In the genomic region with DNA sequence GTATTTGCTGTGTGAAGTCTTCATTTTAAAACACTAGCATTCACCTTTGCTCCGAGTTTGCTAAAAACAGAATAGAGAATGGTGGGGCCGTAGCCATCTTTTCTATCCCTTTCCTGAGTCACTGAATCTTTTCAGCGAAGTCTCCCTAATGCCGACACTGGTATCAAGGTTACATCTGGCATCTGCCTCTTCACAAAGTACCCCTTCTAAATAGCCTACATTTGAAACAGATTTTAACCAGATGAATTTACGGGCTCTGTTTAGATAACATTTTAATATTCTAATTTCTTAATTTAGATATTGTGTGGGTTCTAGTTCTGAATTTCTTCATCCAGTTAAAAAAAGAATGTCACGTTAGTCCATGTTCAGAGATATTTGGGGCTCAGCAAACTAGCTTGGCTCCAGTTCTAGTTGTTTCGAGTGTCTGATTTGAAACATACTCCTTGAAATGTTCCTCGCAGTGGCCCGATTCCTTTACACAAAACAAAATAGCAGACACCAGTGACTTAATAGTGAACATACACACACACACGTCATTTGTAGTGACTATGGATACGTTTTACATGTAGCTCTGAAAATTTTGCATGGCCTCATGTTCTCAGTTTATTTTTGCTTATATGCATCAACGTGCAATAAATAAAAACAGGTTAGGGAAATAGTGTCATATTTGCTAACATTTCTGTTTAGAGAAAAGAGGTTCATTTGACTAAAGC, we compare ENCODE assay signal across 20 cellular contexts. TPM values are rescaled to one million over a fixed set of nuclear protein-coding genes. Genes with fewer than 3 reads are reported as not detected.
DNase-seq lines count a peak whose midpoint lies in the region; ATAC-seq and TF ChIP-seq lines count a peak whose summit lies in the region.
"Had no signal": no experiment of that assay in that cellular context is flagged by ENCODE, and none has a peak within 500 bp of the region (broad histone marks: within the 10 kb centered on the region; RNA-seq: fewer than 3 reads in every experiment).

No MANE protein-coding gene starts in this region.

- peaks cover 26% of the 10 kb centered on the region for H3K4me1 Mint-ChIP-seq in endodermal cell
- H3K4me1 Mint-ChIP-seq: CD4-positive, CD25-positive, alpha-beta regulatory T cell; CD8-positive, alpha-beta memory T cell had no signal

- intact Hi-C loops in left ventricle myocardium inferior (cut with micrococcal nuclease) (no loop called here), Right ventricle myocardium superior (cut with DNase I) (no loop called here)

- H3K9me3 ChIP-seq in left ventricle myocardium inferior (replicated peaks), result no peaks in the 10 kb centered on the region
- H3K9me3 ChIP-seq in endodermal cell (ENCODE audit: control insufficient read depth, low read length), result no peaks in the 10 kb centered on the region
- no peaks in the 10 kb centered on the region for H3K9me3 ChIP-seq in smooth muscle cell (replicated peaks; ENCODE audit: low read depth)
- H3K9me3 ChIP-seq: BE2C had no signal

- H3K4me3 Mint-ChIP-seq in endodermal cell, result no peak overlapping the region
- H3K4me3 Mint-ChIP-seq: CD4-positive, CD25-positive, alpha-beta regulatory T cell; CD8-positive, alpha-beta memory T cell; GM23338 had no signal

- peaks cover 57% of the 10 kb centered on the region for H3K36me3 Mint-ChIP-seq in endodermal cell (ENCODE audit: low read depth)
- H3K36me3 Mint-ChIP-seq: CD4-positive, CD25-positive, alpha-beta regulatory T cell; CD8-positive, alpha-beta memory T cell had no signal

- H2AFZ ChIP-seq in smooth muscle cell (ENCODE audit: low read depth), result no peak overlapping the region
- H2AFZ ChIP-seq: GM23338 had no signal

- peak overlapping the region; percentile 48 for H3K27ac Mint-ChIP-seq in endodermal cell
- H3K27ac Mint-ChIP-seq: CD4-positive, CD25-positive, alpha-beta regulatory T cell; GM23338 had no signal

- peaks cover 3% of the 10 kb centered on the region for H3F3A ChIP-seq in smooth muscle cell (ENCODE audit: low read depth)

- no peak overlapping the region for H3K4me2 ChIP-seq in smooth muscle cell
- H3K4me2 ChIP-seq: GM23338 had no signal

- H3K36me3 ChIP-seq in left ventricle myocardium inferior, result peaks cover 14% of the 10 kb centered on the region
- peaks cover 55% of the 10 kb centered on the region for H3K36me3 ChIP-seq in endodermal cell (ENCODE audit: control insufficient read depth, insufficient read depth, low read length)
- H3K36me3 ChIP-seq in smooth muscle cell (ENCODE audit: low read depth), result peaks cover 27% of the 10 kb centered on the region
- H3K36me3 ChIP-seq: BE2C had no signal

- WGBS in endodermal cell (ENCODE audit: insufficient coverage in 1 of 2, insufficient read length in 1 of 2), 2 experiments, result 92 to 98% methylated on average over 7 to 12 of the region's 12 CpGs
- WGBS in smooth muscle cell (ENCODE audit: low lambda C conversion rate), result 96% methylated on average over 12 of the region's 12 CpGs

- H3K27me3 Mint-ChIP-seq in endodermal cell (ENCODE audit: insufficient read depth), result no peaks in the 10 kb centered on the region

- H3K9ac ChIP-seq in endodermal cell (ENCODE audit: extremely low read depth, low read length, poor library complexity, severe bottlenecking) (no peak overlapping the region), smooth muscle cell (ENCODE audit: low read depth) (no peak overlapping the region)

- H3K4me1 ChIP-seq in left ventricle myocardium inferior (peaks cover 59% of the 10 kb centered on the region), endodermal cell (ENCODE audit: control insufficient read depth, insufficient read depth, low read length) (peaks cover 3% of the 10 kb centered on the region), smooth muscle cell (ENCODE audit: low read depth) (no peaks in the 10 kb centered on the region)
- H3K4me1 ChIP-seq: BE2C had no signal

- TF ChIP-seq CTCF in left ventricle myocardium inferior (IDR thresholded peaks at IDR 0.05; ENCODE audit: borderline replicate concordance) (no peak), endodermal cell (conservative IDR thresholded peaks at IDR 0.05) (no peak), smooth muscle cell (IDR thresholded peaks at IDR 0.05; ENCODE audit: borderline replicate concordance, insufficient read depth, poor library complexity, severe bottlenecking) (no peak)

- H3K27ac ChIP-seq in left ventricle myocardium inferior (replicated peaks), result peak overlapping the region; percentile 60
- no peak overlapping the region for H3K27ac ChIP-seq in endodermal cell (ENCODE audit: low read depth, low read length)
- H3K27ac ChIP-seq in smooth muscle cell (ENCODE audit: low read depth), result peak overlapping the region; percentile 6
- H3K27ac ChIP-seq: HL-60 had no signal

- no peak for ATAC-seq in Right ventricle myocardium superior (ENCODE audit: poor library complexity)
- ATAC-seq: GM12878, GM23338 had no signal

- H3K27me3 ChIP-seq in left ventricle myocardium inferior (ENCODE audit: low read depth) (peaks cover 14% of the 10 kb centered on the region), endodermal cell (ENCODE audit: control insufficient read depth, insufficient read depth, low read length, poor library complexity, severe bottlenecking) (no peaks in the 10 kb centered on the region), smooth muscle cell (ENCODE audit: low read depth) (no peaks in the 10 kb centered on the region)

- DNase-seq in left ventricle myocardium inferior (no peak), Right ventricle myocardium superior (no peak), endodermal cell (no peak), smooth muscle cell (lab: John Stamatoyannopoulos, UW; ENCODE audit: unreplicated experiment) (no peak), NCI-H345 (lab: John Stamatoyannopoulos, UW) (no peak), LoVo (ENCODE audit: low spot score) (no peak)
- DNase-seq: ACHN; BE2C; C1 segment of cervical spinal cord; CD4-positive, CD25-positive, alpha-beta regulatory T cell; CD8-positive, alpha-beta memory T cell; COR-L47; DMS 273 treated with DMSO at 0.1 percent for 48 hours; DMS53; DND-41; EL; HCEC 1CT had no signal

- H4K20me1 ChIP-seq in smooth muscle cell (ENCODE audit: low read depth), result peaks cover 94% of the 10 kb centered on the region

- no peaks in the 10 kb centered on the region for H3K9me3 Mint-ChIP-seq in endodermal cell
- H3K9me3 Mint-ChIP-seq: CD8-positive, alpha-beta memory T cell; GM23338 had no signal

- no peak overlapping the region for H3K4me3 ChIP-seq in left ventricle myocardium inferior
- H3K4me3 ChIP-seq in endodermal cell (ENCODE audit: low read length), result no peak overlapping the region
- no peak overlapping the region for H3K4me3 ChIP-seq in smooth muscle cell
- H3K4me3 ChIP-seq: GM12878, GM23338 had no signal

- peaks cover 65% of the 10 kb centered on the region for H3K79me2 ChIP-seq in smooth muscle cell (ENCODE audit: low read depth)

RNA-seq across cellular contexts. Expression of a gene that starts 15.1 kb away (rescaled TPM):
- total RNA-seq in left ventricle myocardium inferior, result 322 TPM
- total RNA-seq in Right ventricle myocardium superior, result 350 TPM
- total RNA-seq in endodermal cell, result 100 to 1,000 TPM; 123 to 152 TPM
- 41.5 TPM for polyA plus RNA-seq in endodermal cell (2013, experiment 1 of 2)
- 42.5 TPM for polyA plus RNA-seq in endodermal cell (2013, experiment 2 of 2)
- 309 and 347 TPM in 2 replicates for total RNA-seq in smooth muscle cell
- 64.1 and 170 TPM in 2 replicates for polyA plus RNA-seq in smooth muscle cell
- total RNA-seq: CD4-positive, CD25-positive, alpha-beta regulatory T cell had no signal

RNA-seq across cellular contexts. Expression of a gene that starts 33.4 kb away (rescaled TPM):
- total RNA-seq in left ventricle myocardium inferior (13.8 TPM), Right ventricle myocardium superior (17.5 TPM), endodermal cell (10 to 100 TPM; 13.9 to 19.5 TPM), smooth muscle cell (11.0 and 16.6 TPM in 2 replicates)
- polyA plus RNA-seq in endodermal cell (2013, experiment 1 of 2), result 20.5 TPM
- 18.6 TPM for polyA plus RNA-seq in endodermal cell (2013, experiment 2 of 2)
- 3.2 and 6.5 TPM in 2 replicates for polyA plus RNA-seq in smooth muscle cell
